13 cellular contexts compared by ENCODE assay signal in genomic region chr9:9920425-9920824, GRCh38.
DNase-seq lines count a peak whose midpoint lies in the region; ATAC-seq, FAIRE-seq and TF ChIP-seq lines count a peak whose summit lies in the region.
"Had no signal": no experiment of that assay in that cellular context is flagged by ENCODE, and none has a peak within 500 bp of the region (broad histone marks: within the 10 kb centered on the region; RNA-seq: fewer than 3 reads in every experiment).

No MANE protein-coding gene starts in this region.

- no peak overlapping the region for H3K9ac ChIP-seq in Karpas-422 (ENCODE audit: low read length)

- H3K27ac ChIP-seq in Karpas-422 (ENCODE audit: low read length) (no peak overlapping the region), VCaP (no peak overlapping the region)
- H3K27ac ChIP-seq: tibial nerve had no signal

- H3K9me3 ChIP-seq in Karpas-422 (ENCODE audit: low read length): peaks cover 7% of the 10 kb centered on the region; the same call in 1 of the 2 replicates

- no peaks in the 10 kb centered on the region for H3K27me3 ChIP-seq in Karpas-422 (ENCODE audit: low read length)
- H3K27me3 ChIP-seq: tibial nerve had no signal

- H4K20me1 ChIP-seq in Karpas-422 (ENCODE audit: insufficient read depth, low read depth, low read length): no peaks in the 10 kb centered on the region

- no peak overlapping the region for H3K4me3 ChIP-seq in Karpas-422 (ENCODE audit: low read length)
- H3K4me3 ChIP-seq: tibial nerve had no signal

- no peaks in the 10 kb centered on the region for H3K79me2 ChIP-seq in Karpas-422 (ENCODE audit: low read length)

- H3K4me1 ChIP-seq in Karpas-422 (ENCODE audit: low read length): no peaks in the 10 kb centered on the region
- H3K4me1 ChIP-seq: tibial nerve had no signal

- no peaks in the 10 kb centered on the region for H3K36me3 ChIP-seq in Karpas-422 (ENCODE audit: insufficient read depth, low read length)
- H3K36me3 ChIP-seq: tibial nerve had no signal

- no peak overlapping the region for H2AFZ ChIP-seq in Karpas-422 (ENCODE audit: low read length)

- H3K9me2 ChIP-seq in Karpas-422 (replicated peaks; ENCODE audit: insufficient read depth, low read length): no peaks in the 10 kb centered on the region

- FAIRE-seq in D721Med (lab: Jason Lieb, UNC): peak; percentile 38
- FAIRE-seq: kidney had no signal

- TF ChIP-seq CTCF in D721Med (IDR thresholded peaks at IDR 0.05; ENCODE audit: insufficient read depth, missing control alignments): peak; percentile 20
- TF ChIP-seq CTCF in VCaP (conservative IDR thresholded peaks at IDR 0.05): peak; percentile 55

- H3K4me2 ChIP-seq in Karpas-422 (ENCODE audit: low read depth, low read length, poor library complexity, severe bottlenecking): no peak overlapping the region

- ATAC-seq in HG02884 (IDR thresholded peaks at IDR 0.05; ENCODE audit: unreplicated experiment): no peak
- no peak for ATAC-seq in GM18909 (IDR thresholded peaks at IDR 0.05; ENCODE audit: poor library complexity, unreplicated experiment)

- DNase-seq in D721Med (ENCODE audit: insufficient read length, low spot score): no peak
- peak; percentile 43 for DNase-seq in Karpas-422
- peak; percentile 17 for DNase-seq in iPS-NIHi7 (ENCODE audit: extremely low spot score)
- no peak for DNase-seq in NCI-H345 treated with DMSO at 0.1 percent for 48 hours (lab: John Stamatoyannopoulos, UW; ENCODE audit: unreplicated experiment)
- no peak for DNase-seq in GM03348 (ENCODE audit: low spot score)
- DNase-seq: activated gamma-delta T cell; effector memory CD4-positive, alpha-beta T cell; kidney; SIG-M5 had no signal

Comparison
In these comparisons a context has a peak if more than half of its experiments do, and no peak if none do; other contexts are left out.
1. DNase-seq: peak in Karpas-422 (single experiment) and iPS-NIHi7 (single experiment); none in D721Med (single experiment), NCI-H345 treated with DMSO at 0.1 percent for 48 hours (single experiment) and GM03348 (single experiment).